In the genomic region with DNA sequence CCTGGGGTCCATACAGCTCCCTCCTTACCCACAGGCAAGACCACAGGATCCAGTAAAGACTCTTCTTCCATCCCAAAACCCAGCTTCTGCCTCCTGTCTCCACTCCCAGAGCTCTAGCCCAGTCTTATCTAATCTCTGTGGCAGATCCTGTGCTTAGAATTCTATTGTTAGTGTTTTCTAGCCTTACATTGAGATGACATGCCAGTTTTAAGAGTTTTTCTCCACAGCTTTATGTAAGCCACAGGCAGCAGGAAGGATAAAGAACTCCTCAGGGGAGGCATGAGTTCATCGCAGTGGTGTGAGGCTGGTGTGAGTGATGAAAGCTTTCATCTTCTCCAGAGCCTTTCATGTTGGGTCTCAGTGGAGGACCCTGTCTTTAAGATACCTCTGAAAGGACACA, we compare ENCODE assay signal across 23 cellular contexts.
"Had no signal": no experiment of that assay in that cellular context is flagged by ENCODE, and none has a peak within 500 bp of the region (broad histone marks: within the 10 kb centered on the region; RNA-seq: fewer than 3 reads in every experiment).

No MANE protein-coding gene starts in this region.

- H3K27ac ChIP-seq: dorsolateral prefrontal cortex, epithelial cell of prostate, neutrophil, pancreas, right lobe of liver, testis, tibial artery had no signal

- DNase-seq: caudate nucleus; cerebellar nuclear complex; dorsolateral prefrontal cortex; effector CD4-positive, alpha-beta T cell; kidney; naive thymus-derived CD8-positive, alpha-beta T cell; pancreas; retina; right lobe of liver; small intestine; stimulated activated CD4-positive, alpha-beta T cell treated with anti-CD3 and anti-CD28 coated beads, Interleukin-12 subunit alpha, Interleukin-12 subunit beta, amount 100 ng/mL, for 4 hours; stimulated activated CD4-positive, alpha-beta T cell treated with anti-CD3 and anti-CD28 coated beads, Interleukin-2, amount 100 ng/mL, for 24 hours; stimulated activated CD4-positive, alpha-beta T cell treated with anti-CD3 and anti-CD28 coated beads, Interleukin-4, amount 100 ng/mL, for 24 hours; stimulated activated naive CD8-positive, alpha-beta T cell treated with anti-CD3 and anti-CD28 coated beads, Interleukin-15, Interleukin-2, amounts not matched to agents 100 U/mL and 50 U/mL, for 24 hours; substantia nigra; testis; tibial artery had no signal

- ATAC-seq: esophagus mucosa; left lobe of liver; naive thymus-derived CD8-positive, alpha-beta T cell; pancreas; right lobe of liver; stimulated activated memory B cell treated with anti-CD40 and anti-IgM and Interleukin-4, amounts not matched to agents 10 μg/mL and 1 μg/mL and 100 μg/mL, for 72 hours; stimulated activated naive CD8-positive, alpha-beta T cell treated with anti-CD3 and anti-CD28 coated beads, Interleukin-15, Interleukin-2, amounts not matched to agents 100 U/mL and 50 U/mL, for 24 hours had no signal

- H3K4me1 ChIP-seq: pancreas, right lobe of liver, testis, tibial artery had no signal

- H3K9me3 ChIP-seq: neutrophil, pancreas, right lobe of liver, testis had no signal

- H3K27me3 ChIP-seq: dorsolateral prefrontal cortex, neutrophil, pancreas, right lobe of liver, testis, tibial artery had no signal

- H3K4me3 ChIP-seq: dorsolateral prefrontal cortex, lung, pancreas, right lobe of liver, testis, tibial artery had no signal

- H3K36me3 ChIP-seq: neutrophil, pancreas, right lobe of liver, tibial artery had no signal
